In the genomic region with DNA sequence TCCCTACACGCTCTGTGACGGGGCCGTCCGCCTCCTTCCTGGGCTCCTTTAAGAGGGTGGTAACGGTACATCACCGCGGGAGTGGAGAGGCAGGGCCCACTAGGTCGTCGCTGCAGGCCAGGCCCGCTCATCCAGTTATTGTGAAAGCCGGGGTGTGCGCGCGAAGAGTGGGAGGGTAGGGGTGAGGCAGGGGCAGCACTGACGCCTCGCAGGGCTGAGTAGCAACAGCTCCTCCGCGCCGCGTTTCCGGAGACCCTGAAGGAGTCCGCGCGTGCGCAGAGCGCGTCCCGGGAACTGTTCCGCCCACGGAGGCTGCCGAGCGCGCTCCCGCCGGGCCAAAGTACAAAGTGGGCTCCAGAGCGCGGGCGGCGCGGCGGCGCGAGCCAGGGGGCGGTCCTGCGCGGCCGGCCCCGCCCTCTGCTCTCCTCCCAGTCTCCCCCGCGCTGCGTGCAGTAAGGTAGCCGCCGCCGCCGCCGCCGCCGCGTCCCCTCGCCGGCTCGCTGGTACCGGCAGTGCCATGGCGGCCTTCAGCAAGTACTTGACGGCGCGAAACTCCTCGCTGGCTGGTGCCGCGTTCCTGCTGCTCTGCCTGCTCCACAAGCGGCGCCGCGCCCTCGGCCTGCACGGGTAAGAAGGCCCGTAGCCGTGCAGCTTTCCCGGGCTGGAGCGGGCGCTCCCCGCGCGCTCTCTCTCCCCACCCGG, we compare ENCODE assay signal across 8 cellular contexts. TPM values are rescaled to one million over a fixed set of nuclear protein-coding genes. Genes with fewer than 3 reads are reported as not detected.
DNase-seq lines count a peak whose midpoint lies in the region; ATAC-seq and TF ChIP-seq lines count a peak whose summit lies in the region.

A gene (plus strand): TSS at position 428 of the 702 bp plus-strand sequence. CDS start 90 bp downstream, at position 518.

- DNase-seq in NCI-H526 treated with DMSO at 0.1 percent for 48 hours (lab: John Stamatoyannopoulos, UW) (peak; percentile 91), colonic mucosa (peak; percentile 97), left kidney (ENCODE audit: low read depth, low spot score) (peak; percentile 99)
- DNase-seq in activated CD4-positive, alpha-beta T cell treated with anti-CD3 and anti-CD28 coated beads, Interleukin-2, amount 10 ng/mL, durations not matched to agents 24 days and 14 days, result peak; percentile 99
- DNase-seq in stimulated activated CD4-positive, alpha-beta T cell treated with anti-CD3 and anti-CD28 coated beads, Interleukin-1b, Interleukin-23, amount 100 ng/mL, for 48 hours, result peak; percentile 97

- peak within 1 kb of the TSS; percentile 90 for H3K4me2 ChIP-seq in BLaER1

- peak within 1 kb of the TSS; percentile 93 for H3K4me3 ChIP-seq in BLaER1
- H3K4me3 ChIP-seq in colonic mucosa, result peak within 1 kb of the TSS; percentile 98

- no peak for TF ChIP-seq CTCF in colonic mucosa (IDR thresholded peaks at IDR 0.05)

- H3K27me3 Mint-ChIP-seq in activated CD4-positive, alpha-beta T cell treated with anti-CD3 and anti-CD28 coated beads, Interleukin-2, amount 10 ng/mL, durations not matched to agents 24 days and 14 days, result peaks cover 15% of the 10 kb centered on the region

- H3K27ac Mint-ChIP-seq in activated CD4-positive, alpha-beta T cell treated with anti-CD3 and anti-CD28 coated beads, Interleukin-2, amount 10 ng/mL, durations not matched to agents 24 days and 14 days, result peak within 1 kb of the TSS; percentile 81

- H3K9ac ChIP-seq in BLaER1 (peak within 1 kb of the TSS; percentile 84), colonic mucosa (ENCODE audit: low read depth in 2 of 2, low read length in 2 of 2) (peak within 1 kb of the TSS; percentile 93 to 97)

- H3K36me3 Mint-ChIP-seq in activated CD4-positive, alpha-beta T cell treated with anti-CD3 and anti-CD28 coated beads, Interleukin-2, amount 10 ng/mL, durations not matched to agents 24 days and 14 days (ENCODE audit: low read depth), result no peaks in the 10 kb centered on the region

- H3K36me3 ChIP-seq in BLaER1 (no peaks in the 10 kb centered on the region), colonic mucosa (no peaks in the 10 kb centered on the region)

- no peak within 1 kb of the TSS for H3K4me3 Mint-ChIP-seq in activated CD4-positive, alpha-beta T cell treated with anti-CD3 and anti-CD28 coated beads, Interleukin-2, amount 10 ng/mL, durations not matched to agents 24 days and 14 days

- H4K20me1 ChIP-seq in BLaER1, result peaks cover 48% of the 10 kb centered on the region

- ATAC-seq in GM19328 (IDR thresholded peaks at IDR 0.05; ENCODE audit: unreplicated experiment) (peak; percentile 97), HG03469 (IDR thresholded peaks at IDR 0.05; ENCODE audit: unreplicated experiment) (peak; percentile 88)

- H3K27me3 ChIP-seq in BLaER1, result peaks cover 19% of the 10 kb centered on the region
- H3K27me3 ChIP-seq in colonic mucosa, result no peaks in the 10 kb centered on the region

- H3K4me1 ChIP-seq in BLaER1 (peaks cover 44% of the 10 kb centered on the region), colonic mucosa (peaks cover 8% of the 10 kb centered on the region)

- no peaks in the 10 kb centered on the region for H3K9me3 Mint-ChIP-seq in activated CD4-positive, alpha-beta T cell treated with anti-CD3 and anti-CD28 coated beads, Interleukin-2, amount 10 ng/mL, durations not matched to agents 24 days and 14 days

- peaks cover 18% of the 10 kb centered on the region for H3K4me1 Mint-ChIP-seq in activated CD4-positive, alpha-beta T cell treated with anti-CD3 and anti-CD28 coated beads, Interleukin-2, amount 10 ng/mL, durations not matched to agents 24 days and 14 days

- H3K9me3 ChIP-seq in BLaER1, result no peaks in the 10 kb centered on the region
- H3K9me3 ChIP-seq in colonic mucosa, result no peaks in the 10 kb centered on the region

- H3K27ac ChIP-seq in BLaER1 (peak within 1 kb of the TSS; percentile 81), colonic mucosa (peak within 1 kb of the TSS; percentile 89)

- intact Hi-C loops in activated CD4-positive, alpha-beta T cell treated with anti-CD3 and anti-CD28 coated beads, Interleukin-2, amount 10 ng/mL, durations not matched to agents 24 days and 14 days (cut with micrococcal nuclease), result loop anchor here (1.0 to 10.0 kb wide), 4 partner anchors 34 to 817 kb away; a partner anchor contains a TSS
- intact Hi-C loops in colonic mucosa (cut with DNase I), result no loop called here

RNA-seq across cellular contexts. Expression of the gene that starts here (rescaled TPM):
- total RNA-seq in activated CD4-positive, alpha-beta T cell treated with anti-CD3 and anti-CD28 coated beads, Interleukin-2, amount 10 ng/mL, durations not matched to agents 24 days and 14 days, result 29.9 and 31.1 TPM in 2 replicates
- total RNA-seq in colonic mucosa, result 100 to 1,000 TPM in 1 of 2 donors, 10 to 100 TPM in 1; 99.2 to 100 TPM

Comparison
In these comparisons a context has a peak if more than half of its experiments do, and no peak if none do; other contexts are left out.
1. Peak in every context shown above with its lines: DNase-seq, ATAC-seq, H3K4me3 ChIP-seq and H3K27ac ChIP-seq.